ENCODE assay signal across 26 cellular contexts in the genomic region with DNA sequence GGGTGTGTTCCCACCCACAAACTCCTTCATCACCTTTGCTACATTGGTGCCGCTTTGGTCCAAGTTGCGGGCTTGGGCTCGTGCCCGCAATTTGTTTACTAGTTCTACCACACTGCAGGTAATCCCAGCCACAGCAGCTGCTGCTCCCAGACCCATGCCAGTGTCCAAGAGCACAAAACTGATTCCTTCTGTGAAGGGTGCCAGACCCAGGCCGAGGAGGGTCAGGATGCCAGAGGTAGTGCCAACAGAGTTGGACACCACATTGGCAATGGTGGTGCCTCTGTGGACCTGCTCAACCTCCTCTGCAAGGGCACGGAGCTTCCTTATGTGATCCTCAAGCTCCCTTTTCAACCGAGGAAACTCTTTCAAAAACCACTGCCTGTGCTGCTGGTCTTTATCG. TPM values are rescaled to one million over a fixed set of nuclear protein-coding genes. Genes with fewer than 3 reads are reported as not detected.
"Had no signal": no experiment of that assay in that cellular context is flagged by ENCODE, and none has a peak within 500 bp of the region (broad histone marks: within the 10 kb centered on the region; RNA-seq: fewer than 3 reads in every experiment).

No MANE protein-coding gene starts in this region.

- ATAC-seq: body of pancreas, Panc1, Right ventricle myocardium inferior, T-cell had no signal

- H3K4me1 Mint-ChIP-seq: activated naive CD4-positive, alpha-beta T cell treated with anti-CD3 and anti-CD28 coated beads, Interleukin-2, amount 50 U/mL, for 24 hours had no signal

- H3K4me1 ChIP-seq: ascending aorta, body of pancreas had no signal

- H3K9me3 Mint-ChIP-seq: activated CD4-positive, alpha-beta memory T cell treated with anti-CD3 and anti-CD28 coated beads, Interleukin-2, amount 10 ng/mL, durations not matched to agents 7 days and 5 days; activated naive CD4-positive, alpha-beta T cell treated with anti-CD3 and anti-CD28 coated beads, Interleukin-2, amount 50 U/mL, for 24 hours; activated naive CD8-positive, alpha-beta T cell treated with anti-CD3 and anti-CD28 coated beads, Interleukin-2, amount 50 U/mL, for 24 hours; IgD-negative memory B cell; T-cell had no signal

- H3K4me3 ChIP-seq: ascending aorta, body of pancreas, SK-N-MC had no signal

- H3K27ac Mint-ChIP-seq: activated CD4-positive, alpha-beta memory T cell treated with anti-CD3 and anti-CD28 coated beads, Interleukin-2, amount 10 ng/mL, durations not matched to agents 7 days and 5 days; activated CD4-positive, alpha-beta T cell treated with anti-CD3 and anti-CD28 coated beads for 36 hours; activated naive CD8-positive, alpha-beta T cell treated with anti-CD3 and anti-CD28 coated beads, Interleukin-2, amount 50 U/mL, for 24 hours; IgD-negative memory B cell; T-cell had no signal

- H3K36me3 ChIP-seq: WERI-Rb-1 had no signal

- H3K27ac ChIP-seq: ascending aorta, body of pancreas, SK-N-MC, WERI-Rb-1 had no signal

- DNase-seq: activated CD4-positive, alpha-beta T cell treated with anti-CD3 and anti-CD28 coated beads, Interleukin-2, amount 50 U/mL, for 1 hour; activated CD8-positive, alpha-beta memory T cell treated with anti-CD3 and anti-CD28 coated beads, Interleukin-2, amount 50 U/mL, for 48 hours; activated naive CD4-positive, alpha-beta T cell; activated naive CD8-positive, alpha-beta T cell treated with anti-CD3 and anti-CD28 coated beads, Interleukin-2, amount 50 U/mL, for 24 hours; activated T-cell treated with anti-CD3 and anti-CD28 coated beads, Interleukin-2, amount 50 U/mL, for 1 hour; amniotic stem cell; body of pancreas; KG1; NCI-H1092; NCI-H1417; NCI-H1930; NCI-H2171 treated with DMSO at 0.1 percent for 48 hours; NCI-H69; NK-92 treated with Interleukin-12 subunit alpha and Interleukin-12 subunit beta, amount 100 ng/mL, for 24 hours; OCI-M1; RPMI8226; T-cell had no signal

- H3K9me3 ChIP-seq: ascending aorta, body of pancreas had no signal

- H3K27me3 Mint-ChIP-seq: activated CD4-positive, alpha-beta memory T cell treated with anti-CD3 and anti-CD28 coated beads, Interleukin-2, amount 10 ng/mL, durations not matched to agents 7 days and 5 days; activated CD4-positive, alpha-beta T cell treated with anti-CD3 and anti-CD28 coated beads for 36 hours; activated naive CD4-positive, alpha-beta T cell treated with anti-CD3 and anti-CD28 coated beads, Interleukin-2, amount 50 U/mL, for 24 hours; activated naive CD8-positive, alpha-beta T cell treated with anti-CD3 and anti-CD28 coated beads, Interleukin-2, amount 50 U/mL, for 24 hours; IgD-negative memory B cell; T-cell had no signal

- H3K4me3 Mint-ChIP-seq: activated CD4-positive, alpha-beta memory T cell treated with anti-CD3 and anti-CD28 coated beads, Interleukin-2, amount 10 ng/mL, durations not matched to agents 7 days and 5 days; activated CD4-positive, alpha-beta T cell treated with anti-CD3 and anti-CD28 coated beads for 36 hours; activated naive CD4-positive, alpha-beta T cell treated with anti-CD3 and anti-CD28 coated beads, Interleukin-2, amount 50 U/mL, for 24 hours; activated naive CD8-positive, alpha-beta T cell treated with anti-CD3 and anti-CD28 coated beads, Interleukin-2, amount 50 U/mL, for 24 hours; IgD-negative memory B cell; T-cell had no signal

- H3K27me3 ChIP-seq: ascending aorta, body of pancreas had no signal

RNA-seq across cellular contexts. Expression of a gene that starts 26.2 kb away (rescaled TPM):
- total RNA-seq: ascending aorta had no signal
- polyA plus RNA-seq: IgD-negative memory B cell had no signal
